1 cellular context compared by ENCODE assay signal in genomic region chr1:172532700-172533510, GRCh38.
TF ChIP-seq lines count a peak whose summit lies in the region.

A gene with protein sequence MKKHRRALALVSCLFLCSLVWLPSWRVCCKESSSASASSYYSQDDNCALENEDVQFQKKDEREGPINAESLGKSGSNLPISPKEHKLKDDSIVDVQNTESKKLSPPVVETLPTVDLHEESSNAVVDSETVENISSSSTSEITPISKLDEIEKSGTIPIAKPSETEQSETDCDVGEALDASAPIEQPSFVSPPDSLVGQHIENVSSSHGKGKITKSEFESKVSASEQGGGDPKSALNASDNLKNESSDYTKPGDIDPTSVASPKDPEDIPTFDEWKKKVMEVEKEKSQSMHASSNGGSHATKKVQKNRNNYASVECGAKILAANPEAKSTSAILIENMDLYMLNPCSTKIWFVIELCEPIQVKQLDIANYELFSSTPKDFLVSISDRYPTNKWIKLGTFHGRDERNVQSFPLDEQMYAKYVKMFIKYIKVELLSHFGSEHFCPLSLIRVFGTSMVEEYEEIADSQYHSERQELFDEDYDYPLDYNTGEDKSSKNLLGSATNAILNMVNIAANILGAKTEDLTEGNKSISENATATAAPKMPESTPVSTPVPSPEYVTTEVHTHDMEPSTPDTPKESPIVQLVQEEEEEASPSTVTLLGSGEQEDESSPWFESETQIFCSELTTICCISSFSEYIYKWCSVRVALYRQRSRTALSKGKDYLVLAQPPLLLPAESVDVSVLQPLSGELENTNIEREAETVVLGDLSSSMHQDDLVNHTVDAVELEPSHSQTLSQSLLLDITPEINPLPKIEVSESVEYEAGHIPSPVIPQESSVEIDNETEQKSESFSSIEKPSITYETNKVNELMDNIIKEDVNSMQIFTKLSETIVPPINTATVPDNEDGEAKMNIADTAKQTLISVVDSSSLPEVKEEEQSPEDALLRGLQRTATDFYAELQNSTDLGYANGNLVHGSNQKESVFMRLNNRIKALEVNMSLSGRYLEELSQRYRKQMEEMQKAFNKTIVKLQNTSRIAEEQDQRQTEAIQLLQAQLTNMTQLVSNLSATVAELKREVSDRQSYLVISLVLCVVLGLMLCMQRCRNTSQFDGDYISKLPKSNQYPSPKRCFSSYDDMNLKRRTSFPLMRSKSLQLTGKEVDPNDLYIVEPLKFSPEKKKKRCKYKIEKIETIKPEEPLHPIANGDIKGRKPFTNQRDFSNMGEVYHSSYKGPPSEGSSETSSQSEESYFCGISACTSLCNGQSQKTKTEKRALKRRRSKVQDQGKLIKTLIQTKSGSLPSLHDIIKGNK (N-terminal part only) (plus strand): TSS chr1:172533150. CDS start chr1:172533436, 286 bp downstream.

TF ChIP-seq in K562, 482 proteins besides CTCF, POLR2A, EP300 and RAD21 (continued from another document and continues in another):
- no peak for TF ChIP-seq MTF1 (CRISPR knock-in tag; IDR thresholded peaks at IDR 0.05; ENCODE audit: borderline replicate concordance)
- no peak for TF ChIP-seq FOXJ3 (CRISPR knock-in tag; IDR thresholded peaks at IDR 0.05)
- TF ChIP-seq SMARCA5 (IDR thresholded peaks at IDR 0.05), result no peak
- no peak for TF ChIP-seq TEAD2 (tag; IDR thresholded peaks at IDR 0.05)
- no peak for TF ChIP-seq ZNF780A (CRISPR knock-in tag; IDR thresholded peaks at IDR 0.05)
- no peak for TF ChIP-seq ZNF224 (CRISPR knock-in tag; IDR thresholded peaks at IDR 0.05)
- TF ChIP-seq SRSF9 (IDR thresholded peaks at IDR 0.05; ENCODE audit: borderline replicate concordance, low read depth, low read length), result no peak
- TF ChIP-seq CGGBP1 (CRISPR knock-in tag; IDR thresholded peaks at IDR 0.05), result peak; percentile 89
- TF ChIP-seq ZBTB2 (IDR thresholded peaks at IDR 0.05), result 0 out of 2 replicates have a peak, but pooled peaks have one; percentile 51
- peak; percentile 82; the same call in 1 of the 2 replicates for TF ChIP-seq KLF6 (CRISPR knock-in tag; IDR thresholded peaks at IDR 0.05; ENCODE audit: borderline replicate concordance)
- peak; percentile 85 for TF ChIP-seq SPI1 (IDR thresholded peaks at IDR 0.05; ENCODE audit: borderline replicate concordance, low read depth, low read length)
- TF ChIP-seq, protein P1, sequence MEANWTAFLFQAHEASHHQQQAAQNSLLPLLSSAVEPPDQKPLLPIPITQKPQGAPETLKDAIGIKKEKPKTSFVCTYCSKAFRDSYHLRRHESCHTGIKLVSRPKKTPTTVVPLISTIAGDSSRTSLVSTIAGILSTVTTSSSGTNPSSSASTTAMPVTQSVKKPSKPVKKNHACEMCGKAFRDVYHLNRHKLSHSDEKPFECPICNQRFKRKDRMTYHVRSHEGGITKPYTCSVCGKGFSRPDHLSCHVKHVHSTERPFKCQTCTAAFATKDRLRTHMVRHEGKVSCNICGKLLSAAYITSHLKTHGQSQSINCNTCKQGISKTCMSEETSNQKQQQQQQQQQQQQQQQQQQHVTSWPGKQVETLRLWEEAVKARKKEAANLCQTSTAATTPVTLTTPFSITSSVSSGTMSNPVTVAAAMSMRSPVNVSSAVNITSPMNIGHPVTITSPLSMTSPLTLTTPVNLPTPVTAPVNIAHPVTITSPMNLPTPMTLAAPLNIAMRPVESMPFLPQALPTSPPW (CRISPR knock-in tag; IDR thresholded peaks at IDR 0.05), result peak; percentile 92
- no peak for TF ChIP-seq ZNF507 (tag; conservative IDR thresholded peaks at IDR 0.05)
- TF ChIP-seq, protein P2, sequence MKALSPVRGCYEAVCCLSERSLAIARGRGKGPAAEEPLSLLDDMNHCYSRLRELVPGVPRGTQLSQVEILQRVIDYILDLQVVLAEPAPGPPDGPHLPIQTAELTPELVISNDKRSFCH (CRISPR knock-in tag; IDR thresholded peaks at IDR 0.05), result no peak
- TF ChIP-seq, protein P2 (tag; IDR thresholded peaks at IDR 0.05), result peak; percentile 82
- TF ChIP-seq ZBED1 (IDR thresholded peaks at IDR 0.05), result peak; percentile 77; the same call in 1 of the 2 replicates
- TF ChIP-seq ELF2 (CRISPR knock-in tag; IDR thresholded peaks at IDR 0.05), result 0 out of 2 replicates have a peak, but pooled peaks have one; percentile 40
- no peak for TF ChIP-seq ZNF121 (CRISPR knock-in tag; conservative IDR thresholded peaks at IDR 0.05)
- 0 out of 2 replicates have a peak, but pooled peaks have one; percentile 47 for TF ChIP-seq FOXK1 (CRISPR knock-in tag; IDR thresholded peaks at IDR 0.05; ENCODE audit: borderline replicate concordance)
- TF ChIP-seq MEF2A (IDR thresholded peaks at IDR 0.05; ENCODE audit: control insufficient read depth, low read depth, low read length), result no peak
- peak; percentile 86 for TF ChIP-seq CHD2 (IDR thresholded peaks at IDR 0.05; ENCODE audit: low read depth, low read length)
- no peak for TF ChIP-seq ZNF764 (CRISPR knock-in tag; IDR thresholded peaks at IDR 0.05; ENCODE audit: low read depth)
- TF ChIP-seq ZNF445 (CRISPR knock-in tag; IDR thresholded peaks at IDR 0.05; ENCODE audit: low read depth), result no peak
- peak; percentile 98 for TF ChIP-seq HMGN3 (IDR thresholded peaks at IDR 0.05; ENCODE audit: borderline replicate concordance, extremely low read depth, insufficient read length, low read depth, low read length)
- TF ChIP-seq PRMT5 (CRISPR knock-in tag; IDR thresholded peaks at IDR 0.05), result no peak
- no peak for TF ChIP-seq NR2C2 (CRISPR knock-in tag; IDR thresholded peaks at IDR 0.05)
- peak; percentile 93 for TF ChIP-seq NR2C2 (tag; IDR thresholded peaks at IDR 0.05)
- no peak; the same call in 1 of the 2 replicates for TF ChIP-seq DPF2 (IDR thresholded peaks at IDR 0.05)
- TF ChIP-seq ZNF347 (CRISPR knock-in tag; IDR thresholded peaks at IDR 0.05; ENCODE audit: low read depth), result no peak
- TF ChIP-seq POLR2B (IDR thresholded peaks at IDR 0.05; ENCODE audit: low read depth, partially characterized antibody), result peak; percentile 93
- 0 out of 2 replicates have a peak, but pooled peaks have one; percentile 59 for TF ChIP-seq NR1H2 (CRISPR knock-in tag; IDR thresholded peaks at IDR 0.05)
- no peak for TF ChIP-seq NR2C1 (IDR thresholded peaks at IDR 0.05)
- TF ChIP-seq NR2C1 (tag; IDR thresholded peaks at IDR 0.05), result peak; percentile 87
- TF ChIP-seq STAT6 (CRISPR knock-in tag; IDR thresholded peaks at IDR 0.05), result peak; percentile 43
- TF ChIP-seq PRPF4 (IDR thresholded peaks at IDR 0.05; ENCODE audit: insufficient read depth, low read depth, low read length, poor library complexity, severe bottlenecking), result peak; percentile 57
- TF ChIP-seq ZNF76 (CRISPR knock-in tag; IDR thresholded peaks at IDR 0.05; ENCODE audit: borderline replicate concordance), result peak; percentile 80; the same call in 1 of the 2 replicates
- peak in 1 of 2 experiments; percentile 87; a peak in 1 of 4 replicates for TF ChIP-seq KDM4B (IDR thresholded peaks at IDR 0.05; ENCODE audit: borderline replicate concordance in 2 of 2, low read depth in 1 of 2)
- TF ChIP-seq TEAD4 (IDR thresholded peaks at IDR 0.05; ENCODE audit: low read length), result no peak; the same call in 1 of the 2 replicates
- peak; percentile 85; the same call in 1 of the 2 replicates for TF ChIP-seq TEAD4 (CRISPR knock-in tag; IDR thresholded peaks at IDR 0.05; ENCODE audit: borderline replicate concordance)
- TF ChIP-seq NELFE (IDR thresholded peaks at IDR 0.05; ENCODE audit: insufficient read depth, insufficient read length), result no peak
- no peak for TF ChIP-seq NCOA6 (IDR thresholded peaks at IDR 0.05)
- no peak for TF ChIP-seq BACH1 (tag; IDR thresholded peaks at IDR 0.05)
- no peak for TF ChIP-seq YBX1 (IDR thresholded peaks at IDR 0.05)
- peak; percentile 55; the same call in 1 of the 2 replicates for TF ChIP-seq ZNF24 (IDR thresholded peaks at IDR 0.05)
- no peak for TF ChIP-seq GTF2A2 (tag; IDR thresholded peaks at IDR 0.05)
- no peak for TF ChIP-seq TGIF2 (CRISPR knock-in tag; IDR thresholded peaks at IDR 0.05)
- peak in 1 of 2 experiments; percentile 94 for TF ChIP-seq AFF1 (IDR thresholded peaks at IDR 0.05; ENCODE audit: low read depth in 1 of 2, partially characterized antibody in 2 of 2)
- TF ChIP-seq DNMT1 (IDR thresholded peaks at IDR 0.05), result no peak
- peak; percentile 95 for TF ChIP-seq KLF13 (tag; IDR thresholded peaks at IDR 0.05; ENCODE audit: borderline replicate concordance, low read depth)
- TF ChIP-seq ESRRA (IDR thresholded peaks at IDR 0.05; ENCODE audit: borderline replicate concordance, low read depth), result peak; percentile 69
- peak; percentile 93 for TF ChIP-seq RB1 (IDR thresholded peaks at IDR 0.05; ENCODE audit: low read depth)
- TF ChIP-seq TRIM25 (IDR thresholded peaks at IDR 0.05; ENCODE audit: borderline replicate concordance), result no peak
